Comparison of ENCODE assay signal across 10 cellular contexts in genomic region chr2:237866119-237866621, GRCh38. TPM values are rescaled to one million over a fixed set of nuclear protein-coding genes. Genes with fewer than 3 reads are reported as not detected.
A peak's percentile ranks its signal among the peaks of the same experiment; 100 is the strongest.
DNase-seq lines count a peak whose midpoint lies in the region; ATAC-seq, FAIRE-seq and TF ChIP-seq lines count a peak whose summit lies in the region.
"Had no signal": no experiment of that assay in that cellular context is flagged by ENCODE, and none has a peak within 500 bp of the region (broad histone marks: within the 10 kb centered on the region; RNA-seq: fewer than 3 reads in every experiment).

No MANE protein-coding gene starts in this region.

- H4K91ac ChIP-seq in mesenchymal stem cell (ENCODE audit: low read length): peak overlapping the region; percentile 30

- TF ChIP-seq EP300 in HepG2 (IDR thresholded peaks at IDR 0.05; ENCODE audit: low read depth in 2 of 2, low read length in 2 of 2) (no peak), HepG2 (CRISPR knock-in tag; IDR thresholded peaks at IDR 0.05; ENCODE audit: borderline replicate concordance) (no peak)

- no peak overlapping the region for H3K4ac ChIP-seq in mesenchymal stem cell (ENCODE audit: low read depth in 1 of 2, low read length in 2 of 2)

- no peak overlapping the region for H3K23ac ChIP-seq in mesenchymal stem cell (ENCODE audit: low read length in 2 of 2)

- DNase-seq in HepG2 (ENCODE audit: low spot score): no peak
- DNase-seq in right lobe of liver: no peak
- DNase-seq in body of pancreas: no peak
- peak; percentile 80 for DNase-seq in mesenchymal stem cell
- no peak for DNase-seq in inferior parietal cortex (ENCODE audit: extremely low spot score)
- DNase-seq in mucosa of gallbladder (ENCODE audit: low spot score): no peak
- DNase-seq: HCEC 1CT, mucosa of descending colon had no signal

- POLR2A ChIA-PET in HepG2 (lab: Yijun Ruan, JAX): no interaction called here

- H3K27me3 ChIP-seq in HepG2 (ENCODE audit: control insufficient read depth in 1 of 2, insufficient read depth in 2 of 2, low read length in 2 of 2): peaks cover 14 to 85% of the 10 kb centered on the region in 2 experiments; a peak in 4 of 5 replicates
- H3K27me3 ChIP-seq in right lobe of liver: no peaks in the 10 kb centered on the region
- H3K27me3 ChIP-seq in body of pancreas: no peaks in the 10 kb centered on the region
- peaks cover 0 to 46% of the 10 kb centered on the region in 2 experiments for H3K27me3 ChIP-seq in mesenchymal stem cell (ENCODE audit: control insufficient read depth in 1 of 2, insufficient read depth in 1 of 2, low read length in 2 of 2)

- intact Hi-C loops in HepG2 (cut with micrococcal nuclease; ENCODE audit: unreplicated experiment): no loop called here
- intact Hi-C loops in right lobe of liver (cut with DNase I): no loop called here
- intact Hi-C loops in body of pancreas (cut with DNase I): no loop called here

- FAIRE-seq in HepG2 (lab: Jason Lieb, UNC): no peak

- no peak overlapping the region for H3K4me2 ChIP-seq in HepG2 (ENCODE audit: low read depth, low read length)
- peak overlapping the region; percentile 33 for H3K4me2 ChIP-seq in mesenchymal stem cell (ENCODE audit: low read length, poor library complexity, severe bottlenecking)

- H3K4me1 ChIP-seq in HepG2 (ENCODE audit: insufficient read depth, low read length) (peaks cover 26% of the 10 kb centered on the region), right lobe of liver (peaks cover 0 to 36% (median 13%) of the 10 kb centered on the region in 4 donors), body of pancreas (peaks cover 95% of the 10 kb centered on the region), mesenchymal stem cell (ENCODE audit: control insufficient read depth, insufficient read depth, low read depth, low read length) (peaks cover 31% of the 10 kb centered on the region)

- H3K36me3 ChIP-seq in HepG2 (replicated peaks in 1 of 2; ENCODE audit: control insufficient read depth in 1 of 2, insufficient read depth in 2 of 2, low read length in 2 of 2) (no peaks in the 10 kb centered on the region), right lobe of liver (no peaks in the 10 kb centered on the region), body of pancreas (replicated peaks in 1 of 2; ENCODE audit: insufficient read depth in 1 of 2, low read depth in 2 of 2) (no peaks in the 10 kb centered on the region), mesenchymal stem cell (ENCODE audit: control insufficient read depth in 1 of 2, insufficient read depth in 2 of 2, low read depth in 1 of 2, low read length in 2 of 2) (no peaks in the 10 kb centered on the region)

- H4K8ac ChIP-seq in mesenchymal stem cell (ENCODE audit: low read length): peak overlapping the region; percentile 41

- H3K18ac ChIP-seq in mesenchymal stem cell (ENCODE audit: low read depth in 1 of 2, low read length in 2 of 2): peak overlapping the region in 1 of 2 experiments; percentile 89

- no peaks in the 10 kb centered on the region for H4K20me1 ChIP-seq in HepG2 (ENCODE audit: insufficient read depth, low read length)

- H2BK12ac ChIP-seq in mesenchymal stem cell (ENCODE audit: low read length in 2 of 2): peak overlapping the region in 1 of 2 experiments; percentile 59

- no peak for TF ChIP-seq CTCF in HepG2 (CRISPR knock-in tag; IDR thresholded peaks at IDR 0.05)
- TF ChIP-seq CTCF in right lobe of liver (IDR thresholded peaks at IDR 0.05): no peak
- TF ChIP-seq CTCF in body of pancreas (IDR thresholded peaks at IDR 0.05): no peak

- H3K4me3 ChIP-seq in HepG2 (replicated peaks in 1 of 3; ENCODE audit: insufficient read depth in 1 of 3, low read depth in 2 of 3, low read length in 3 of 3): no peak overlapping the region
- no peak overlapping the region for H3K4me3 ChIP-seq in right lobe of liver
- no peak overlapping the region for H3K4me3 ChIP-seq in body of pancreas
- H3K4me3 ChIP-seq in mesenchymal stem cell (ENCODE audit: insufficient read depth in 1 of 2, low read depth in 1 of 2, low read length in 2 of 2): no peak overlapping the region
- H3K4me3 ChIP-seq: mucosa of descending colon had no signal

- H2BK5ac ChIP-seq in mesenchymal stem cell (ENCODE audit: low read depth, low read length, poor library complexity, severe bottlenecking): no peak overlapping the region

- TF ChIP-seq POLR2A in HepG2 (IDR thresholded peaks at IDR 0.05; ENCODE audit: insufficient read depth in 1 of 2, low read depth in 2 of 2, low read length in 2 of 2) (no peak), right lobe of liver (IDR thresholded peaks at IDR 0.05) (no peak), body of pancreas (IDR thresholded peaks at IDR 0.05) (no peak)

- no peak overlapping the region for H2BK15ac ChIP-seq in mesenchymal stem cell (ENCODE audit: low read depth, poor library complexity, severe bottlenecking)

- H3K9ac ChIP-seq in HepG2 (ENCODE audit: insufficient read depth, low read depth, low read length) (no peak overlapping the region), mesenchymal stem cell (ENCODE audit: low read length) (no peak overlapping the region)

- H2BK120ac ChIP-seq in mesenchymal stem cell (ENCODE audit: low read depth, low read length): no peak overlapping the region

- no peak overlapping the region for H3K14ac ChIP-seq in mesenchymal stem cell (ENCODE audit: low read length in 2 of 2)

- CTCF ChIA-PET in HepG2 (lab: Yijun Ruan, JAX; ENCODE audit: low intra/inter-chr PET ratio, low total read pairs): no interaction called here

- ATAC-seq in HepG2 (no peak), right lobe of liver (no peak), body of pancreas (no peak), HG03280 (IDR thresholded peaks at IDR 0.05; ENCODE audit: unreplicated experiment) (no peak), HG02981 (IDR thresholded peaks at IDR 0.05; ENCODE audit: unreplicated experiment) (no peak)
- ATAC-seq: mucosa of descending colon had no signal

- H3K27ac ChIP-seq in HepG2 (ENCODE audit: extremely low read length, insufficient read depth, low read length): no peak overlapping the region
- no peak overlapping the region for H3K27ac ChIP-seq in right lobe of liver
- peak overlapping the region; percentile 55 to 96 (median 90) for H3K27ac ChIP-seq in body of pancreas
- H3K27ac ChIP-seq in mesenchymal stem cell (ENCODE audit: low read length, poor library complexity, severe bottlenecking): peak overlapping the region; percentile 96

- H3K79me2 ChIP-seq in HepG2 (ENCODE audit: insufficient read depth, low read length): no peaks in the 10 kb centered on the region

- H3K9me3 ChIP-seq in HepG2 (ENCODE audit: low read length) (no peaks in the 10 kb centered on the region), right lobe of liver (no peaks in the 10 kb centered on the region), body of pancreas (no peaks in the 10 kb centered on the region), mesenchymal stem cell (ENCODE audit: control insufficient read depth, low read length) (no peaks in the 10 kb centered on the region)
- H3K9me3 ChIP-seq: mucosa of descending colon had no signal

- H3K79me1 ChIP-seq in mesenchymal stem cell (replicated peaks; ENCODE audit: low read length, poor library complexity, severe bottlenecking): peaks cover 3% of the 10 kb centered on the region

- TF ChIP-seq RAD21 in HepG2 (CRISPR knock-in tag; IDR thresholded peaks at IDR 0.05): no peak

- in situ Hi-C loops in HepG2 (cut with HindIII; ENCODE audit: extremely low pct_ligation_motif_present, low pct_unique_long_range_greater_than_20kb): no loop called here

- no peak overlapping the region for H2AFZ ChIP-seq in HepG2 (ENCODE audit: low read length)
- no peak overlapping the region for H2AFZ ChIP-seq in mesenchymal stem cell (ENCODE audit: low read depth, low read length)

- BruUV-seq in HepG2 (replicated peaks; lab: Mats Ljungman, UMichigan): no TSS peak

- 24% methylated on average over 12 of the region's 12 CpGs for WGBS in HepG2 (ENCODE audit: low lambda C conversion rate)
- WGBS in right lobe of liver (ENCODE audit: insufficient coverage, low coverage, low lambda C conversion rate, missing lambda C conversion rate): 77% methylated on average over 10 of the region's 12 CpGs
- 68 to 69% methylated on average over 12 of the region's 12 CpGs for WGBS in body of pancreas, 2 donors
- 21% methylated on average over 11 of the region's 12 CpGs for WGBS in mesenchymal stem cell

- peak overlapping the region; percentile 6 for H2AK5ac ChIP-seq in mesenchymal stem cell (ENCODE audit: low read length, severe bottlenecking)

TF ChIP-seq in HepG2, 621 proteins besides CTCF, POLR2A, EP300 and RAD21:
- TF ChIP-seq ZNF382 (CRISPR knock-in tag; IDR thresholded peaks at IDR 0.05; ENCODE audit: borderline replicate concordance) (no peak), FOSL2 (CRISPR knock-in tag; IDR thresholded peaks at IDR 0.05) (0 out of 2 replicates have a peak, but pooled peaks have one; percentile 23)

RNA-seq across cellular contexts. Expression of gene RAMP1, which starts 6.7 kb away (rescaled TPM):
- total RNA-seq in HepG2 (2016; rRNA removed; fragmentation: Illumina TruSeq; extraction: Trizol) (0.29 TPM in 1 of 2 replicates, not detected in the other), right lobe of liver (10 to 100 TPM; 10.1 to 75.2 (median 37.5) TPM), body of pancreas (10 to 100 TPM; 74.2 to 85.4 TPM), mucosa of gallbladder (215 TPM)
- total RNA-seq in HepG2 (2016; cell fraction: cytosol; rRNA removed; fragmentation: Illumina TruSeq; extraction: Trizol; ENCODE audit: low read depth): not detected in 2 replicates
- 0.17 TPM in 1 of 2 replicates, not detected in the other for total RNA-seq in HepG2 (2016; cell fraction: insoluble cytoplasmic fraction; rRNA removed; fragmentation: Illumina TruSeq; extraction: Trizol)
- 0.19 TPM in 1 of 2 replicates, not detected in the other for total RNA-seq in HepG2 (2016; cell fraction: membrane; rRNA removed; fragmentation: Illumina TruSeq; extraction: Trizol)
- total RNA-seq in HepG2 (2016; cell fraction: nucleus; rRNA removed; fragmentation: Illumina TruSeq; extraction: Trizol): not detected in 2 replicates
- polyA plus RNA-seq in HepG2 (2011; rRNA removed): 0.61 and 1.9 TPM in 2 replicates
- 0.83 and 1.1 TPM in 2 replicates for polyA plus RNA-seq in HepG2 (2011; cell fraction: cytosol; rRNA removed)
- 0.68 and 1.2 TPM in 2 replicates for polyA plus RNA-seq in HepG2 (2011; cell fraction: nucleus; rRNA removed)
- 0.19 and 1.2 TPM in 2 replicates for polyA plus RNA-seq in HepG2 (2012)
- polyA plus RNA-seq in HepG2 (2016; cell fraction: cytosol; fragmentation: Illumina TruSeq; extraction: Trizol; ENCODE audit: low read depth): 0.24 TPM in 1 of 2 replicates, not detected in the other
- not detected in 2 replicates for polyA plus RNA-seq in HepG2 (2016; cell fraction: insoluble cytoplasmic fraction; fragmentation: Illumina TruSeq; extraction: Trizol; ENCODE audit: low read depth)
- polyA plus RNA-seq in HepG2 (2016; cell fraction: membrane; fragmentation: Illumina TruSeq; extraction: Trizol; ENCODE audit: low read depth): not detected in 2 replicates
- polyA plus RNA-seq in HepG2 (2016; cell fraction: nucleus; fragmentation: Illumina TruSeq; extraction: Trizol; ENCODE audit: insufficient read depth, low read depth): 0.85 and 1.1 TPM in 2 replicates
- polyA minus RNA-seq in HepG2 (2011; rRNA and poly(A)+ RNA removed; ENCODE audit: low replicate concordance): not detected in 2 replicates
- polyA minus RNA-seq in HepG2 (2011; cell fraction: cytosol; rRNA and poly(A)+ RNA removed): not detected in 2 replicates
- not detected in 2 replicates for polyA minus RNA-seq in HepG2 (2011; cell fraction: nucleus; rRNA and poly(A)+ RNA removed)
- polyA plus RNA-seq in mesenchymal stem cell (2013, experiment 1 of 2): 3.1 TPM
- 4.3 TPM for polyA plus RNA-seq in mesenchymal stem cell (2013, experiment 2 of 2)

Comparison
In these comparisons a context has a peak if more than half of its experiments do, and no peak if none do; other contexts are left out.
1. RNA of gene RAMP1, which starts 6.7 kb away (total RNA-seq): 215 TPM in mucosa of gallbladder (single experiment), 74.2 to 85.4 TPM in body of pancreas and 10.1 to 75.2 TPM in right lobe of liver; 0.17 to 0.29 TPM in HepG2; every median in the first group is over 4 times any median in the second.
2. H3K27ac ChIP-seq: peak in body of pancreas (4 of 4) and mesenchymal stem cell (single experiment); none in HepG2 (single experiment) and right lobe of liver (0 of 3).